ENCODE assay signal across 16 cellular contexts in genomic region chr9:3018691-3019230, GRCh38.
DNase-seq lines count a peak whose midpoint lies in the region; ATAC-seq and TF ChIP-seq lines count a peak whose summit lies in the region.
"Had no signal": no experiment of that assay in that cellular context is flagged by ENCODE, and none has a peak within 500 bp of the region (broad histone marks: within the 10 kb centered on the region; RNA-seq: fewer than 3 reads in every experiment).

No MANE protein-coding gene starts in this region.

- no peak overlapping the region for H3K27ac ChIP-seq in neural progenitor cell

- no peaks in the 10 kb centered on the region for H3K27me3 Mint-ChIP-seq in neural progenitor cell (ENCODE audit: insufficient read depth, low read depth)
- peaks cover 15% of the 10 kb centered on the region for H3K27me3 Mint-ChIP-seq in activated CD4-positive, alpha-beta T cell treated with anti-CD3 and anti-CD28 coated beads for 36 hours

- H3K27ac Mint-ChIP-seq in neural progenitor cell: no peak overlapping the region
- no peak overlapping the region for H3K27ac Mint-ChIP-seq in activated CD4-positive, alpha-beta T cell treated with anti-CD3 and anti-CD28 coated beads for 36 hours
- H3K27ac Mint-ChIP-seq: H9; T-helper 1 cell treated with Interleukin-12 subunit alpha and Interleukin-12 subunit beta and Interleukin-4 antibody, amounts not matched to agents 30 μg/mL and 1 μg/mL, for 36 hours had no signal

- intact Hi-C loops in activated CD4-positive, alpha-beta T cell treated with anti-CD3 and anti-CD28 coated beads for 36 hours (cut with DNase I, micrococcal nuclease): no loop called here

- no peaks in the 10 kb centered on the region for H3K4me1 ChIP-seq in neural progenitor cell
- H3K4me1 ChIP-seq: Caco-2 had no signal

- H3K4me3 ChIP-seq in neural progenitor cell: no peak overlapping the region
- H3K4me3 ChIP-seq: MG63 had no signal

- no peaks in the 10 kb centered on the region for H3K4me1 Mint-ChIP-seq in neural progenitor cell
- H3K4me1 Mint-ChIP-seq in activated CD4-positive, alpha-beta T cell treated with anti-CD3 and anti-CD28 coated beads for 36 hours: no peaks in the 10 kb centered on the region

- no peak overlapping the region for H3K4me3 Mint-ChIP-seq in neural progenitor cell
- H3K4me3 Mint-ChIP-seq in activated CD4-positive, alpha-beta T cell treated with anti-CD3 and anti-CD28 coated beads for 36 hours: no peak overlapping the region
- H3K4me3 Mint-ChIP-seq: H9; T-helper 1 cell treated with Interleukin-12 subunit alpha and Interleukin-12 subunit beta and Interleukin-4 antibody, amounts not matched to agents 30 μg/mL and 1 μg/mL, for 36 hours had no signal

- H3K9ac ChIP-seq in neural progenitor cell: no peak overlapping the region

- H3K9me3 ChIP-seq in neural progenitor cell (ENCODE audit: low read depth): no peaks in the 10 kb centered on the region
- H3K9me3 ChIP-seq: Caco-2, MG63 had no signal

- POLR2A ChIA-PET in activated CD4-positive, alpha-beta T cell treated with anti-CD3 and anti-CD28 coated beads for 36 hours (lab: Charles Lee): no interaction called here

- CTCF ChIA-PET in activated CD4-positive, alpha-beta T cell treated with anti-CD3 and anti-CD28 coated beads for 36 hours (lab: Charles Lee): no interaction called here

- no peak for TF ChIP-seq CTCF in neural progenitor cell (IDR thresholded peaks at IDR 0.05)
- TF ChIP-seq CTCF in GM10266 (IDR thresholded peaks at IDR 0.05; ENCODE audit: control insufficient read depth, insufficient read depth, low read depth, missing control alignments): no peak

- H3K9me3 Mint-ChIP-seq in neural progenitor cell: no peaks in the 10 kb centered on the region
- no peaks in the 10 kb centered on the region for H3K9me3 Mint-ChIP-seq in activated CD4-positive, alpha-beta T cell treated with anti-CD3 and anti-CD28 coated beads for 36 hours (ENCODE audit: low read depth)
- H3K9me3 Mint-ChIP-seq: H9; T-helper 1 cell treated with Interleukin-12 subunit alpha and Interleukin-12 subunit beta and Interleukin-4 antibody, amounts not matched to agents 30 μg/mL and 1 μg/mL, for 36 hours had no signal

- H3F3A ChIP-seq in neural progenitor cell (ENCODE audit: low read depth): no peaks in the 10 kb centered on the region

- H3K36me3 ChIP-seq in neural progenitor cell: no peaks in the 10 kb centered on the region
- H3K36me3 ChIP-seq: MG63 had no signal

- no peak overlapping the region for H3K4me2 ChIP-seq in neural progenitor cell

- H3K79me2 ChIP-seq in neural progenitor cell (ENCODE audit: low read depth): no peaks in the 10 kb centered on the region

- no peaks in the 10 kb centered on the region for H3K36me3 Mint-ChIP-seq in neural progenitor cell
- H3K36me3 Mint-ChIP-seq in activated CD4-positive, alpha-beta T cell treated with anti-CD3 and anti-CD28 coated beads for 36 hours (ENCODE audit: low read depth): no peaks in the 10 kb centered on the region

- H4K20me1 ChIP-seq in neural progenitor cell (ENCODE audit: low read depth): no peaks in the 10 kb centered on the region

- no peak for ATAC-seq in esophagus mucosa
- ATAC-seq in activated CD4-positive, alpha-beta T cell treated with anti-CD3 and anti-CD28 coated beads for 36 hours: no peak
- ATAC-seq: Panc1 had no signal

- H2AFZ ChIP-seq in neural progenitor cell (replicated peaks): peak overlapping the region; percentile 28

- DNase-seq in NCI-H2196 (lab: John Stamatoyannopoulos, UW; ENCODE audit: unreplicated experiment) (peak; percentile 29), NCI-H2196 treated with DMSO at 0.1 percent for 48 hours (lab: John Stamatoyannopoulos, UW; ENCODE audit: unreplicated experiment) (no peak), NCI-H1092 (lab: John Stamatoyannopoulos, UW) (peak; percentile 24), NCI-H774 (lab: John Stamatoyannopoulos, UW) (peak; percentile 17), neural progenitor cell (ENCODE audit: low spot score) (no peak), GM10266 (ENCODE audit: extremely low spot score) (no peak)
- no peak for DNase-seq in activated CD4-positive, alpha-beta T cell treated with anti-CD3 and anti-CD28 coated beads for 36 hours
- DNase-seq: AML-193, Caco-2, DND-41, H9, MG63, SHP77 treated with DMSO at 0.1 percent for 48 hours had no signal

- H3K27me3 ChIP-seq in neural progenitor cell: no peaks in the 10 kb centered on the region
- H3K27me3 ChIP-seq: MG63 had no signal

Comparison
In these comparisons a context has a peak if more than half of its experiments do, and no peak if none do; other contexts are left out.
1. DNase-seq: peak in NCI-H2196 (single experiment), NCI-H1092 (single experiment) and NCI-H774 (single experiment); none in NCI-H2196 treated with DMSO at 0.1 percent for 48 hours (single experiment), neural progenitor cell (single experiment), GM10266 (single experiment) and activated CD4-positive, alpha-beta T cell treated with anti-CD3 and anti-CD28 coated beads for 36 hours (single experiment).